Comparison of ENCODE assay signal across 9 cellular contexts in genomic region chr9:34553511-34554021, GRCh38. TPM values are rescaled to one million over a fixed set of nuclear protein-coding genes. Genes with fewer than 3 reads are reported as not detected.
"Had no signal": no experiment of that assay in that cellular context is flagged by ENCODE, and none has a peak within 500 bp of the region (broad histone marks: within the 10 kb centered on the region; RNA-seq: fewer than 3 reads in every experiment).

No MANE protein-coding gene starts in this region.

- FAIRE-seq: endometrium had no signal

- H3K4me3 ChIP-seq: dorsolateral prefrontal cortex, lower lobe of right lung, testis had no signal

- H3K36me3 ChIP-seq: lower lobe of right lung had no signal

- H3K4me1 ChIP-seq: lower lobe of right lung, testis had no signal

- DNase-seq: amygdala; lower lobe of right lung; midbrain; stimulated activated CD4-positive, alpha-beta T cell treated with anti-CD3 and anti-CD28 coated beads, Interleukin-2, amount 100 ng/mL, for 48 hours; testis had no signal

- ATAC-seq: esophagus mucosa, lower lobe of right lung had no signal

- H3K27ac ChIP-seq: lower lobe of right lung, testis had no signal

- H3K9me3 ChIP-seq: lower lobe of right lung, testis had no signal

- H3K27me3 ChIP-seq: testis had no signal

RNA-seq across cellular contexts. Expression of gene ENHO, which starts 30.8 kb away (rescaled TPM):
- total RNA-seq: activated T-helper 2 cell treated with anti-CD3 and anti-CD28 coated beads, Interferon-gamma antibody, Interleukin-2, Interleukin-4, amounts not matched to agents 10 μg/mL and 5 μg/mL and 100 μg/mL, durations not matched to agents 14 hours and 24 hours and 36 hours had no signal

RNA-seq across cellular contexts. Expression of gene CNTFR, which starts 36.0 kb away (rescaled TPM):
- total RNA-seq: activated T-helper 2 cell treated with anti-CD3 and anti-CD28 coated beads, Interferon-gamma antibody, Interleukin-2, Interleukin-4, amounts not matched to agents 10 μg/mL and 5 μg/mL and 100 μg/mL, durations not matched to agents 14 hours and 24 hours and 36 hours; esophagus mucosa had no signal
